1 cellular context compared by ENCODE assay signal in the genomic region with DNA sequence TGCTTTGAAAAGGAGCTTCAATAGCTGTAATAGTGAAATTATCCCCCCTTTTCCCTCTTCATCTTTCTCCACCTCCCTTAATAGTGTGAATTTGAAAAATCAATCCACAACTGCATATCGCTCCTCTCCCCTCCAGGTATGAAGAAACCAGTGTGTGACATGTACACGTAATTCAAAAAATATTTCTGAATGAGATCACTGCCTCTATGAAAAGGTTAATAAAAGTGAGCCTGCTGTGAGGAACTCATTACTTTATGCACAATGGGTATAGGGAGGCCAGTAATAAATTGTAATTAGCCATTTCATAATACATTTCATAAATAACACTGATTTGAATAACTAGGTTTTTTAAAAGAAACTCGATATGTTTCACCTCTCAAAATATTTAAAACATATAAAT.
TF ChIP-seq lines count a peak whose summit lies in the region.

No MANE protein-coding gene starts in this region.

TF ChIP-seq in HEK293, 187 proteins besides CTCF, POLR2A, EP300 and RAD21 (continued from another document):
- TF ChIP-seq, protein P1, sequence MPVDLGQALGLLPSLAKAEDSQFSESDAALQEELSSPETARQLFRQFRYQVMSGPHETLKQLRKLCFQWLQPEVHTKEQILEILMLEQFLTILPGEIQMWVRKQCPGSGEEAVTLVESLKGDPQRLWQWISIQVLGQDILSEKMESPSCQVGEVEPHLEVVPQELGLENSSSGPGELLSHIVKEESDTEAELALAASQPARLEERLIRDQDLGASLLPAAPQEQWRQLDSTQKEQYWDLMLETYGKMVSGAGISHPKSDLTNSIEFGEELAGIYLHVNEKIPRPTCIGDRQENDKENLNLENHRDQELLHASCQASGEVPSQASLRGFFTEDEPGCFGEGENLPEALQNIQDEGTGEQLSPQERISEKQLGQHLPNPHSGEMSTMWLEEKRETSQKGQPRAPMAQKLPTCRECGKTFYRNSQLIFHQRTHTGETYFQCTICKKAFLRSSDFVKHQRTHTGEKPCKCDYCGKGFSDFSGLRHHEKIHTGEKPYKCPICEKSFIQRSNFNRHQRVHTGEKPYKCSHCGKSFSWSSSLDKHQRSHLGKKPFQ (tag by site-specific recombination; IDR thresholded peaks at IDR 0.05), result peak; percentile 34; the same call in 1 of the 2 replicates
- TF ChIP-seq ZNF121 (tag by site-specific recombination; IDR thresholded peaks at IDR 0.05), result no peak
- TF ChIP-seq ZNF670 (tag by site-specific recombination; IDR thresholded peaks at IDR 0.05; ENCODE audit: low read depth), result no peak
- TF ChIP-seq ZNF792 (tag by site-specific recombination; IDR thresholded peaks at IDR 0.05), result no peak
- peak; percentile 60; the same call in 1 of the 2 replicates for TF ChIP-seq FEZF1 (tag by site-specific recombination; IDR thresholded peaks at IDR 0.05)
- no peak for TF ChIP-seq ZIC2 (tag by site-specific recombination; IDR thresholded peaks at IDR 0.05)
- no peak for TF ChIP-seq ZSCAN5A (tag by site-specific recombination; IDR thresholded peaks at IDR 0.05)
- TF ChIP-seq, protein P2, sequence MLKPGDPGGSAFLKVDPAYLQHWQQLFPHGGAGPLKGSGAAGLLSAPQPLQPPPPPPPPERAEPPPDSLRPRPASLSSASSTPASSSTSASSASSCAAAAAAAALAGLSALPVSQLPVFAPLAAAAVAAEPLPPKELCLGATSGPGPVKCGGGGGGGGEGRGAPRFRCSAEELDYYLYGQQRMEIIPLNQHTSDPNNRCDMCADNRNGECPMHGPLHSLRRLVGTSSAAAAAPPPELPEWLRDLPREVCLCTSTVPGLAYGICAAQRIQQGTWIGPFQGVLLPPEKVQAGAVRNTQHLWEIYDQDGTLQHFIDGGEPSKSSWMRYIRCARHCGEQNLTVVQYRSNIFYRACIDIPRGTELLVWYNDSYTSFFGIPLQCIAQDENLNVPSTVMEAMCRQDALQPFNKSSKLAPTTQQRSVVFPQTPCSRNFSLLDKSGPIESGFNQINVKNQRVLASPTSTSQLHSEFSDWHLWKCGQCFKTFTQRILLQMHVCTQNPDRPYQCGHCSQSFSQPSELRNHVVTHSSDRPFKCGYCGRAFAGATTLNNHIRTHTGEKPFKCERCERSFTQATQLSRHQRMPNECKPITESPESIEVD (tag by site-specific recombination; IDR thresholded peaks at IDR 0.05), result peak; percentile 67
- TF ChIP-seq WT1 (tag by site-specific recombination; IDR thresholded peaks at IDR 0.05), result peak; percentile 86
- TF ChIP-seq SP3 (tag by site-specific recombination; IDR thresholded peaks at IDR 0.05), result peak; percentile 22; the same call in 1 of the 2 replicates
- TF ChIP-seq TSHZ1 (tag by site-specific recombination; IDR thresholded peaks at IDR 0.05; ENCODE audit: borderline replicate concordance), result 0 out of 2 replicates have a peak, but pooled peaks have one; percentile 38
- TF ChIP-seq ZNF184 (tag by site-specific recombination; IDR thresholded peaks at IDR 0.05), result 0 out of 2 replicates have a peak, but pooled peaks have one; percentile 43
- TF ChIP-seq ZBTB17 (tag by site-specific recombination; IDR thresholded peaks at IDR 0.05), result 0 out of 2 replicates have a peak, but pooled peaks have one; percentile 12
- TF ChIP-seq SP7 (tag by site-specific recombination; IDR thresholded peaks at IDR 0.05), result peak; percentile 66; the same call in 1 of the 2 replicates
- TF ChIP-seq ATF2 (tag by site-specific recombination; IDR thresholded peaks at IDR 0.05; ENCODE audit: low read depth), result peak; percentile 56
- TF ChIP-seq ZNF600 (tag by site-specific recombination; IDR thresholded peaks at IDR 0.05), result 0 out of 2 replicates have a peak, but pooled peaks have one; percentile 30
- TF ChIP-seq, protein P3, sequence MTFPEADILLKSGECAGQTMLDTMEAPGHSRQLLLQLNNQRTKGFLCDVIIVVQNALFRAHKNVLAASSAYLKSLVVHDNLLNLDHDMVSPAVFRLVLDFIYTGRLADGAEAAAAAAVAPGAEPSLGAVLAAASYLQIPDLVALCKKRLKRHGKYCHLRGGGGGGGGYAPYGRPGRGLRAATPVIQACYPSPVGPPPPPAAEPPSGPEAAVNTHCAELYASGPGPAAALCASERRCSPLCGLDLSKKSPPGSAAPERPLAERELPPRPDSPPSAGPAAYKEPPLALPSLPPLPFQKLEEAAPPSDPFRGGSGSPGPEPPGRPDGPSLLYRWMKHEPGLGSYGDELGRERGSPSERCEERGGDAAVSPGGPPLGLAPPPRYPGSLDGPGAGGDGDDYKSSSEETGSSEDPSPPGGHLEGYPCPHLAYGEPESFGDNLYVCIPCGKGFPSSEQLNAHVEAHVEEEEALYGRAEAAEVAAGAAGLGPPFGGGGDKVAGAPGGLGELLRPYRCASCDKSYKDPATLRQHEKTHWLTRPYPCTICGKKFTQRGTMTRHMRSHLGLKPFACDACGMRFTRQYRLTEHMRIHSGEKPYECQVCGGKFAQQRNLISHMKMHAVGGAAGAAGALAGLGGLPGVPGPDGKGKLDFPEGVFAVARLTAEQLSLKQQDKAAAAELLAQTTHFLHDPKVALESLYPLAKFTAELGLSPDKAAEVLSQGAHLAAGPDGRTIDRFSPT (tag by site-specific recombination; IDR thresholded peaks at IDR 0.05), result peak; percentile 78
- peak; percentile 44; the same call in 1 of the 2 replicates for TF ChIP-seq KLF8 (tag by site-specific recombination; IDR thresholded peaks at IDR 0.05)
- peak; percentile 61; the same call in 1 of the 2 replicates for TF ChIP-seq ZNF629 (tag by site-specific recombination; IDR thresholded peaks at IDR 0.05)
- TF ChIP-seq ZNF366 (tag by site-specific recombination; conservative IDR thresholded peaks at IDR 0.05), result peak; percentile 92
- no peak for TF ChIP-seq REST (tag by site-specific recombination; IDR thresholded peaks at IDR 0.05)
- TF ChIP-seq OSR2 (tag by site-specific recombination; IDR thresholded peaks at IDR 0.05), result peak; percentile 41; the same call in 1 of the 2 replicates
- TF ChIP-seq BCL11B (tag by site-specific recombination; IDR thresholded peaks at IDR 0.05; ENCODE audit: low read depth), result no peak
- TF ChIP-seq HOXD13 (CRISPR knock-in tag; IDR thresholded peaks at IDR 0.05; ENCODE audit: borderline replicate concordance), result peak; percentile 67; the same call in 1 of the 2 replicates
- peak; percentile 51; the same call in 1 of the 2 replicates for TF ChIP-seq ZNF843 (tag by site-specific recombination; IDR thresholded peaks at IDR 0.05)
- TF ChIP-seq PRDM1 (tag by site-specific recombination; IDR thresholded peaks at IDR 0.05), result 0 out of 2 replicates have a peak, but pooled peaks have one; percentile 49
- peak; percentile 39; the same call in 1 of the 2 replicates for TF ChIP-seq GLIS1 (tag by site-specific recombination; IDR thresholded peaks at IDR 0.05)
- no peak for TF ChIP-seq IKZF3 (tag by site-specific recombination; IDR thresholded peaks at IDR 0.05)
